Comparison of ENCODE assay signal across 20 cellular contexts in the genomic region with DNA sequence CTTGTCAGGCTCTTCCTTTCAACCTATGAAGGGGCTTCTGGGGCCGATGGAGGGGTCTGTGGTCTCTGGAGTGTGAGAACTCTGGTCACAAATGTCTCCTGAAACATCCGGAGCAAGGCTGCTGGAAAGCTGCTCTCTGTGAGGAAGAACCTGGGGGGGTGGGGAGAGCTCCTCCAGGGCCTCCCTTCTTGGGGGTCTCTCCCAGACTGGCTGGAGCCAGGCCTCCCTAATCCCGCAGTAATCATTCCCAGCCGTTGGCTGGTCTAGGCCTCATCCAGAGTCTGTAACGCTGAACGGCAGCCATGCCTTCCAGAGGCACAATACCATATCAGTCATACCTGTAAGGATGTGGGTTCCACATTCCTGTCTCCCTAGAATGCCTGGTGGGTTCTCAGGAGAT.
DNase-seq lines count a peak whose midpoint lies in the region; ATAC-seq and TF ChIP-seq lines count a peak whose summit lies in the region.
"Had no signal": no experiment of that assay in that cellular context is flagged by ENCODE, and none has a peak within 500 bp of the region (broad histone marks: within the 10 kb centered on the region; RNA-seq: fewer than 3 reads in every experiment).

No MANE protein-coding gene starts in this region.

- H3K4me3 ChIP-seq in SK-N-MC (0 out of 2 replicates have a peak overlapping the region, but pooled peaks have one; percentile 3), tibial artery (no peak overlapping the region)
- H3K4me3 ChIP-seq: body of pancreas, left lung, skin epidermis, thyroid gland had no signal

- H3K36me3 ChIP-seq in SK-N-MC (ENCODE audit: insufficient read depth, low read length) (peaks cover 14% of the 10 kb centered on the region), tibial artery (peaks cover 0 to 32% (median 22%) of the 10 kb centered on the region in 3 donors)

- H3K9me3 ChIP-seq in SK-N-MC (ENCODE audit: low read depth, low read length), result no peaks in the 10 kb centered on the region
- H3K9me3 ChIP-seq in tibial artery, result no peaks in the 10 kb centered on the region
- H3K9me3 ChIP-seq: body of pancreas, left lung, thyroid gland had no signal

- ATAC-seq in GM19395 (IDR thresholded peaks at IDR 0.05; ENCODE audit: unreplicated experiment), result no peak
- ATAC-seq: body of pancreas, left lung had no signal

- peaks cover 0 to 15% (median 10%) of the 10 kb centered on the region in 4 donors for H3K4me1 ChIP-seq in tibial artery

- no peaks in the 10 kb centered on the region for H3K27me3 ChIP-seq in tibial artery
- H3K27me3 ChIP-seq: body of pancreas, left lung, thyroid gland had no signal

- peak; percentile 50 for DNase-seq in activated CD8-positive, alpha-beta memory T cell treated with anti-CD3 and anti-CD28 coated beads, Interleukin-2, amount 50 U/mL, for 48 hours
- no peak for DNase-seq in activated CD8-positive, alpha-beta memory T cell treated with anti-CD3 and anti-CD28 coated beads for 24 hours
- DNase-seq in SK-N-MC (ENCODE audit: low read depth, low spot score) (no peak), left kidney (ENCODE audit: low read depth, low spot score) (peak; percentile 24), tibial artery (no peak), kidney glomerular epithelial cell (lab: John Stamatoyannopoulos, UW) (no peak), NCI-H1694 treated with DMSO at 0.1 percent for 48 hours (lab: John Stamatoyannopoulos, UW) (no peak)
- DNase-seq: activated gamma-delta T cell treated with Interleukin-2 at 50 U/mL for 16 hours, body of pancreas, foreskin melanocyte, HCEC 1CT, Kasumi-1, left lung, NCI-H748 treated with DMSO at 0.1 percent for 48 hours, posterior cingulate gyrus, T-helper 1 cell, thyroid gland had no signal

- no peak for TF ChIP-seq CTCF in tibial artery (IDR thresholded peaks at IDR 0.05)

- intact Hi-C loops in tibial artery (cut with DNase I; ENCODE audit: low total_unique reads), result loop anchor here (2.0 kb wide), 1 partner anchor 20 kb away; no protein-coding TSS in a partner anchor

- peak overlapping the region; percentile 91 for H3K27ac ChIP-seq in SK-N-MC
- H3K27ac ChIP-seq in tibial artery, result peak overlapping the region; percentile 13 to 15
- H3K27ac ChIP-seq: body of pancreas, epithelial cell of prostate, left lung, thyroid gland had no signal

- H3K9ac ChIP-seq in SK-N-MC (ENCODE audit: insufficient read length), result peak overlapping the region; percentile 49

Comparison
In these comparisons a context has a peak if more than half of its experiments do, and no peak if none do; other contexts are left out.
1. DNase-seq: peak in activated CD8-positive, alpha-beta memory T cell treated with anti-CD3 and anti-CD28 coated beads, Interleukin-2, amount 50 U/mL, for 48 hours (single experiment) and left kidney (single experiment); none in activated CD8-positive, alpha-beta memory T cell treated with anti-CD3 and anti-CD28 coated beads for 24 hours (single experiment), SK-N-MC (single experiment), tibial artery (0 of 2), kidney glomerular epithelial cell (single experiment) and NCI-H1694 treated with DMSO at 0.1 percent for 48 hours (single experiment).